ENCODE assay signal across 18 cellular contexts in the genomic region with DNA sequence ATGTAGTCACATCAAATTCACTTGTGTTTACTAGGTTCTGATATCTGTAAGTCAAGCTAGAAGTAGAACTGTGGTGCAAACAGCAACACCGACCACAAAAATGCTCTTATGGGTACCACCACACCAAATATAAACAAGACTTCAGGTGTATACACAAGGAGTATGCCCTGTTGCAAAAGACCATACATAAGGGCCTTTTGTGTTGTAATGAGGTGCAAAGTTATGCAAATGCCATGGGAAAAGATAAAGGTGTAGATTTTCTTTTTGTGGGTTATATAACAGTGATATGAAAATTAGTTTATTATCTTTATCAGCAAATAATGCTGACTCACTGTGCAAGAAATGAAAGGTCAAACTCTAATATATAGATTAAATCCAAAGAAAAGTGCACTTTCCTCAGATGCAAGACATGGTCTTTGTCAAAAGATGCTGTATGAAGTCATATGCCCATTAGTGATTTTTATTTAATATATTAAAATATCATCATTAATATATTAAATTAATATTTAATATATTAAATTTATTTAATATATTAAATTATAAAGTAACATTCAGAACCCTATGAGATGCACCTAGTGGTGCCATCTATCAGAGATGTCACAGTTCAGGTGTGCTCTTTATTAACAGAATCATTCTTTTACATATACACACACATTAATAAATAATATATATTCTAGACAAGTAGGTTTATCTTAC. TPM values are rescaled to one million over a fixed set of nuclear protein-coding genes. Genes with fewer than 3 reads are reported as not detected.
DNase-seq lines count a peak whose midpoint lies in the region; ATAC-seq and TF ChIP-seq lines count a peak whose summit lies in the region.
"Had no signal": no experiment of that assay in that cellular context is flagged by ENCODE, and none has a peak within 500 bp of the region (broad histone marks: within the 10 kb centered on the region; RNA-seq: fewer than 3 reads in every experiment).

No MANE protein-coding gene starts in this region.

- POLR2A ChIA-PET in MCF 10A (lab: Yijun Ruan, JAX), result no interaction called here

- H3K36me3 Mint-ChIP-seq in MCF 10A (ENCODE audit: insufficient read depth, unreplicated experiment), result no peaks in the 10 kb centered on the region
- H3K36me3 Mint-ChIP-seq: activated naive CD4-positive, alpha-beta T cell treated with anti-CD3 and anti-CD28 coated beads, Interleukin-2, amount 50 U/mL, for 24 hours had no signal

- ATAC-seq in lower lobe of right lung (peak; percentile 90 to 93), GM19455 (IDR thresholded peaks at IDR 0.05; ENCODE audit: unreplicated experiment) (no peak)
- ATAC-seq: stimulated activated naive CD8-positive, alpha-beta T cell treated with anti-CD3 and anti-CD28 coated beads, Interleukin-15, Interleukin-2, amounts not matched to agents 100 U/mL and 50 U/mL, for 24 hours had no signal

- H3K9me3 ChIP-seq in breast epithelium (no peaks in the 10 kb centered on the region), lower lobe of right lung (no peaks in the 10 kb centered on the region), right atrium auricular region (no peaks in the 10 kb centered on the region)
- H3K9me3 ChIP-seq: BLaER1, Caco-2 had no signal

- BruUV-seq in MCF 10A (replicated peaks; lab: Mats Ljungman, UMichigan), result no TSS peak

- no peak overlapping the region for H3K4me3 Mint-ChIP-seq in MCF 10A (ENCODE audit: unreplicated experiment)
- H3K4me3 Mint-ChIP-seq: activated naive CD4-positive, alpha-beta T cell treated with anti-CD3 and anti-CD28 coated beads, Interleukin-2, amount 50 U/mL, for 24 hours had no signal

- no peaks in the 10 kb centered on the region for H3K9me3 Mint-ChIP-seq in MCF 10A (ENCODE audit: unreplicated experiment)
- H3K9me3 Mint-ChIP-seq: activated naive CD4-positive, alpha-beta T cell treated with anti-CD3 and anti-CD28 coated beads, Interleukin-2, amount 50 U/mL, for 24 hours had no signal

- no peaks in the 10 kb centered on the region for H3K36me3 ChIP-seq in breast epithelium
- H3K36me3 ChIP-seq in lower lobe of right lung, result no peaks in the 10 kb centered on the region
- no peaks in the 10 kb centered on the region for H3K36me3 ChIP-seq in right atrium auricular region
- H3K36me3 ChIP-seq: BLaER1 had no signal

- TF ChIP-seq CTCF in MCF 10A (IDR thresholded peaks at IDR 0.05; ENCODE audit: unreplicated experiment), result no peak
- no peak for TF ChIP-seq CTCF in breast epithelium (IDR thresholded peaks at IDR 0.05)
- TF ChIP-seq CTCF in lower lobe of right lung (IDR thresholded peaks at IDR 0.05), result no peak
- no peak for TF ChIP-seq CTCF in right atrium auricular region (IDR thresholded peaks at IDR 0.05)

- no peak for TF ChIP-seq POLR2A in breast epithelium (IDR thresholded peaks at IDR 0.05)

- no peak overlapping the region for H3K27ac ChIP-seq in breast epithelium
- no peak overlapping the region for H3K27ac ChIP-seq in lower lobe of right lung
- H3K27ac ChIP-seq in right atrium auricular region, result no peak overlapping the region
- H3K27ac ChIP-seq: BLaER1 had no signal

- peaks cover 16% of the 10 kb centered on the region for H3K27me3 Mint-ChIP-seq in MCF 10A (ENCODE audit: insufficient read depth, unreplicated experiment)

- H3K4me1 Mint-ChIP-seq in MCF 10A (ENCODE audit: insufficient read depth, unreplicated experiment), result peaks cover 10% of the 10 kb centered on the region
- H3K4me1 Mint-ChIP-seq: activated naive CD4-positive, alpha-beta T cell treated with anti-CD3 and anti-CD28 coated beads, Interleukin-2, amount 50 U/mL, for 24 hours had no signal

- no peaks in the 10 kb centered on the region for H3K27me3 ChIP-seq in breast epithelium
- no peaks in the 10 kb centered on the region for H3K27me3 ChIP-seq in lower lobe of right lung (ENCODE audit: low read depth)
- H3K27me3 ChIP-seq in right atrium auricular region, result no peaks in the 10 kb centered on the region
- H3K27me3 ChIP-seq: BLaER1 had no signal

- DNase-seq in MCF 10A (ENCODE audit: unreplicated experiment) (peak; percentile 8), breast epithelium (ENCODE audit: low spot score in 2 of 2) (no peak), SW480 (ENCODE audit: low spot score) (peak; percentile 72), lower lobe of right lung (no peak), NCI-H187 (lab: John Stamatoyannopoulos, UW) (no peak), right atrium auricular region (ENCODE audit: low spot score) (no peak), midbrain (lab: John Stamatoyannopoulos, UW) (no peak)
- DNase-seq: Caco-2; effector memory CD4-positive, alpha-beta T cell; kidney glomerular epithelial cell; NCI-H1930; NCI-H446; stimulated activated CD4-positive, alpha-beta T cell treated with anti-CD3 and anti-CD28 coated beads, Interleukin-2, amount 100 ng/mL, for 24 hours; stimulated activated naive CD8-positive, alpha-beta T cell treated with anti-CD3 and anti-CD28 coated beads, Interleukin-15, Interleukin-2, amounts not matched to agents 100 U/mL and 50 U/mL, for 24 hours had no signal

- intact Hi-C loops in MCF 10A (cut with micrococcal nuclease) (no loop called here), breast epithelium (cut with DNase I; ENCODE audit: low total_unique reads) (no loop called here), lower lobe of right lung (cut with DNase I) (no loop called here)

- CTCF ChIA-PET in MCF 10A (lab: Yijun Ruan, JAX), result no interaction called here

- H3K4me1 ChIP-seq in breast epithelium, result no peaks in the 10 kb centered on the region
- H3K4me1 ChIP-seq in lower lobe of right lung, result no peaks in the 10 kb centered on the region
- H3K4me1 ChIP-seq in right atrium auricular region, result no peaks in the 10 kb centered on the region
- H3K4me1 ChIP-seq: BLaER1 had no signal

- H3K27ac Mint-ChIP-seq in MCF 10A (ENCODE audit: low read depth, unreplicated experiment), result no peak overlapping the region
- H3K27ac Mint-ChIP-seq: activated naive CD4-positive, alpha-beta T cell treated with anti-CD3 and anti-CD28 coated beads, Interleukin-2, amount 50 U/mL, for 24 hours had no signal

- H3K4me3 ChIP-seq in breast epithelium (no peak overlapping the region), lower lobe of right lung (no peak overlapping the region), right atrium auricular region (no peak overlapping the region)
- H3K4me3 ChIP-seq: BLaER1 had no signal

RNA-seq across cellular contexts. Expression of a gene that starts 26.7 kb away (rescaled TPM):
- total RNA-seq in MCF 10A (2022), result not detected in 2 replicates
- total RNA-seq in breast epithelium, result 100 to 1,000 TPM in 1 of 3 donors, 10 to 100 TPM in 2; 67.2 to 233 (median 80.1) TPM
- 238 TPM for total RNA-seq in lower lobe of right lung
- 10 to 100 TPM; 24.0 to 32.2 TPM for total RNA-seq in right atrium auricular region
- total RNA-seq: A172 had no signal

Comparison
In these comparisons a context has a peak if more than half of its experiments do, and no peak if none do; other contexts are left out.
1. DNase-seq: peak in MCF 10A (single experiment) and SW480 (single experiment); none in breast epithelium (0 of 2), lower lobe of right lung (single experiment), NCI-H187 (0 of 2), right atrium auricular region (single experiment) and midbrain (single experiment).
2. RNA of a gene that starts 26.7 kb away (total RNA-seq): 238 TPM in lower lobe of right lung (single experiment), 67.2 to 233 TPM in breast epithelium and 24.0 to 32.2 TPM in right atrium auricular region; not detected in MCF 10A; every median in the first group is over 10 times any median in the second.